ENCODE assay signal across 1 cellular context in the genomic region with DNA sequence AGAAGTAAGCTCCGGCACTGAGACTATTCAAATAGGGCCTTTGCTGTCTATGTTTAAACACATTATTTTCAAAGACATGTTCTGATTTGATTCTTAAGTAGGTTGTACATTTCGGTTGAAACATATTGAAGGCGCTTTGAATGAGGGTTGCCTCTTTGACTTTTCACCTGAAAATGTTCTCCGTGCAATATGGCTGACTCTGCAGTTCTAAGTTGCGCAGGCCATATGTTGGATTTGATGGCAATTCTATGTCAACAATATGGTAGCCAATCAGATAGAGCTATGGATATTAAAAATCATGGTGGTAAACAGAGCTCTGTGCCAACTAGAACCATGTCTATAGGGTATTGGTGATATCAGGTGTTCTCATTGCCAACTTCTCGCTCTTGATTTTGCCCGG.
TF ChIP-seq lines count a peak whose summit lies in the region.

No MANE protein-coding gene starts in this region.

TF ChIP-seq in HepG2, 621 proteins besides CTCF, POLR2A, EP300 and RAD21 (continued from another document):
- TF ChIP-seq, protein P1, sequence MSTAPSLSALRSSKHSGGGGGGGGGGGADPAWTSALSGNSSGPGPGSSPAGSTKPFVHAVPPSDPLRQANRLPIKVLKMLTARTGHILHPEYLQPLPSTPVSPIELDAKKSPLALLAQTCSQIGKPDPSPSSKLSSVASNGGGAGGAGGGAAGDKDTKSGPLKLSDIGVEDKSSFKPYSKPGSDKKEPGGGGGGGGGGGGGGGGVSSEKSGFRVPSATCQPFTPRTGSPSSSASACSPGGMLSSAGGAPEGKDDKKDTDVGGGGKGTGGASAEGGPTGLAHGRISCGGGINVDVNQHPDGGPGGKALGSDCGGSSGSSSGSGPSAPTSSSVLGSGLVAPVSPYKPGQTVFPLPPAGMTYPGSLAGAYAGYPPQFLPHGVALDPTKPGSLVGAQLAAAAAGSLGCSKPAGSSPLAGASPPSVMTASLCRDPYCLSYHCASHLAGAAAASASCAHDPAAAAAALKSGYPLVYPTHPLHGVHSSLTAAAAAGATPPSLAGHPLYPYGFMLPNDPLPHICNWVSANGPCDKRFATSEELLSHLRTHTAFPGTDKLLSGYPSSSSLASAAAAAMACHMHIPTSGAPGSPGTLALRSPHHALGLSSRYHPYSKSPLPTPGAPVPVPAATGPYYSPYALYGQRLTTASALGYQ (CRISPR knock-in tag; IDR thresholded peaks at IDR 0.05) = no peak
- peak; percentile 45; the same call in 1 of the 2 replicates for TF ChIP-seq MAFF (IDR thresholded peaks at IDR 0.05; ENCODE audit: low read depth, low read length)
- TF ChIP-seq MAFK (conservative IDR thresholded peaks at IDR 0.05 in 1 of 2, IDR thresholded peaks at IDR 0.05 in 1 of 2; ENCODE audit: low read length in 2 of 2) = peak; percentile 61 to 72
- no peak for TF ChIP-seq RELA (CRISPR knock-in tag; IDR thresholded peaks at IDR 0.05)
- TF ChIP-seq SALL2 (CRISPR knock-in tag; IDR thresholded peaks at IDR 0.05) = no peak
TF ChIP-seq in HepG2: peak in this region for 2.
